ENCODE assay signal across 16 cellular contexts in genomic region chr6:170093658-170094596, GRCh38.
DNase-seq lines count a peak whose midpoint lies in the region; ATAC-seq, FAIRE-seq and TF ChIP-seq lines count a peak whose summit lies in the region.
"Had no signal": no experiment of that assay in that cellular context is flagged by ENCODE, and none has a peak within 500 bp of the region (broad histone marks: within the 10 kb centered on the region; RNA-seq: fewer than 3 reads in every experiment).

No MANE protein-coding gene starts in this region.

- BruUV-seq in HepG2 (replicated peaks; lab: Mats Ljungman, UMichigan) = no TSS peak

- H3K4me1 Mint-ChIP-seq in activated CD4-positive, alpha-beta memory T cell treated with anti-CD3 and anti-CD28 coated beads for 36 hours (ENCODE audit: low read depth) = peaks cover 17% of the 10 kb centered on the region

- no peaks in the 10 kb centered on the region for H3K79me2 ChIP-seq in HepG2 (ENCODE audit: insufficient read depth, low read length)
- H3K79me2 ChIP-seq: hepatocyte had no signal

- H3K4me1 ChIP-seq in HepG2 (ENCODE audit: insufficient read depth, low read length) = no peaks in the 10 kb centered on the region
- H3K4me1 ChIP-seq in spleen = peaks cover 8 to 22% (median 16%) of the 10 kb centered on the region in 6 donors

- no peak overlapping the region for H3K27ac ChIP-seq in HepG2 (ENCODE audit: extremely low read length, insufficient read depth, low read length)
- no peak overlapping the region for H3K27ac ChIP-seq in spleen
- no peak overlapping the region for H3K27ac ChIP-seq in substantia nigra (ENCODE audit: low read depth, low read length, poor library complexity, severe bottlenecking)
- H3K27ac ChIP-seq: hepatocyte, neutrophil, tibial nerve had no signal

- H3K36me3 ChIP-seq in H7 (replicated peaks; ENCODE audit: control insufficient read depth, insufficient read depth, low read length) = no peaks in the 10 kb centered on the region
- no peaks in the 10 kb centered on the region for H3K36me3 ChIP-seq in HepG2 (replicated peaks in 1 of 2; ENCODE audit: control insufficient read depth in 1 of 2, insufficient read depth in 2 of 2, low read length in 2 of 2)
- no peaks in the 10 kb centered on the region for H3K36me3 ChIP-seq in spleen
- H3K36me3 ChIP-seq: neutrophil, tibial nerve had no signal

- peaks cover 11% of the 10 kb centered on the region for H3K27me3 Mint-ChIP-seq in activated CD4-positive, alpha-beta memory T cell treated with anti-CD3 and anti-CD28 coated beads for 36 hours

- no peaks in the 10 kb centered on the region for H3K9me3 Mint-ChIP-seq in activated CD4-positive, alpha-beta memory T cell treated with anti-CD3 and anti-CD28 coated beads for 36 hours

- no peak overlapping the region for H3K4me3 Mint-ChIP-seq in activated CD4-positive, alpha-beta memory T cell treated with anti-CD3 and anti-CD28 coated beads for 36 hours
- H3K4me3 Mint-ChIP-seq: activated CD8-positive, alpha-beta T cell treated with anti-CD3 and anti-CD28 coated beads, Interleukin-2, amount 10 ng/mL, durations not matched to agents 7 days and 5 days had no signal

- POLR2A ChIA-PET in activated CD4-positive, alpha-beta memory T cell treated with anti-CD3 and anti-CD28 coated beads for 36 hours (lab: Charles Lee) = no interaction called here
- POLR2A ChIA-PET in HepG2 (lab: Yijun Ruan, JAX) = no interaction called here

- TF ChIP-seq POLR2A in HepG2 (IDR thresholded peaks at IDR 0.05; ENCODE audit: insufficient read depth in 1 of 2, low read depth in 2 of 2, low read length in 2 of 2) (no peak), spleen (IDR thresholded peaks at IDR 0.05) (no peak)

- TF ChIP-seq CTCF in HepG2 (CRISPR knock-in tag; IDR thresholded peaks at IDR 0.05) = no peak
- no peak for TF ChIP-seq CTCF in spleen (IDR thresholded peaks at IDR 0.05 in 8 of 11, conservative IDR thresholded peaks at IDR 0.05 in 3 of 11)

- no peak overlapping the region for H3K27ac Mint-ChIP-seq in activated CD4-positive, alpha-beta memory T cell treated with anti-CD3 and anti-CD28 coated beads for 36 hours

- no peak overlapping the region for H2AFZ ChIP-seq in HepG2 (ENCODE audit: low read length)
- H2AFZ ChIP-seq: hepatocyte had no signal

- CTCF ChIA-PET in activated CD4-positive, alpha-beta memory T cell treated with anti-CD3 and anti-CD28 coated beads for 36 hours (lab: Charles Lee) = no interaction called here
- CTCF ChIA-PET in HepG2 (lab: Yijun Ruan, JAX; ENCODE audit: low intra/inter-chr PET ratio, low total read pairs) = no interaction called here

- no peaks in the 10 kb centered on the region; the same call in 1 of the 2 replicates for H4K20me1 ChIP-seq in HepG2 (ENCODE audit: insufficient read depth, low read length)

- intact Hi-C loops in activated CD4-positive, alpha-beta memory T cell treated with anti-CD3 and anti-CD28 coated beads for 36 hours (cut with micrococcal nuclease) = no loop called here
- intact Hi-C loops in HepG2 (cut with micrococcal nuclease; ENCODE audit: unreplicated experiment) = no loop called here
- intact Hi-C loops in spleen (cut with DNase I; ENCODE audit: low total_unique reads) = no loop called here

- DNase-seq in H7 (peak; percentile 41), HepG2 (ENCODE audit: low spot score) (no peak), spleen (peak; percentile 76), substantia nigra (lab: John Stamatoyannopoulos, UW) (no peak), NCI-H748 (lab: John Stamatoyannopoulos, UW; ENCODE audit: unreplicated experiment) (no peak)
- DNase-seq in activated CD4-positive, alpha-beta memory T cell treated with anti-CD3 and anti-CD28 coated beads for 36 hours = peak; percentile 7
- DNase-seq: activated CD8-positive, alpha-beta T cell treated with anti-CD3 and anti-CD28 coated beads, Interleukin-2, amount 10 ng/mL, durations not matched to agents 7 days and 5 days; activated gamma-delta T cell treated with Interleukin-2 at 50 U/mL for 16 hours; GOT3; NCI-H1092 treated with DMSO at 0.1 percent for 48 hours had no signal

- in situ Hi-C loops in HepG2 (cut with HindIII; ENCODE audit: extremely low pct_ligation_motif_present, low pct_unique_long_range_greater_than_20kb) = no loop called here

- no peak for TF ChIP-seq EP300 in HepG2 (IDR thresholded peaks at IDR 0.05; ENCODE audit: low read depth in 2 of 2, low read length in 2 of 2)
- no peak for TF ChIP-seq EP300 in HepG2 (CRISPR knock-in tag; IDR thresholded peaks at IDR 0.05; ENCODE audit: borderline replicate concordance)

- no peak overlapping the region for H3K4me2 ChIP-seq in HepG2 (ENCODE audit: low read depth, low read length)
- H3K4me2 ChIP-seq: hepatocyte had no signal

- ATAC-seq in HepG2 = peak; percentile 7; the same call in 2 of the 3 replicates
- ATAC-seq in HG03378 (IDR thresholded peaks at IDR 0.05; ENCODE audit: unreplicated experiment) = no peak
- no peak for ATAC-seq in GM19455 (IDR thresholded peaks at IDR 0.05; ENCODE audit: unreplicated experiment)
- ATAC-seq: activated CD8-positive, alpha-beta T cell treated with anti-CD3 and anti-CD28 coated beads, Interleukin-2, amount 10 ng/mL, durations not matched to agents 7 days and 5 days had no signal

- TF ChIP-seq RAD21 in HepG2 (CRISPR knock-in tag; IDR thresholded peaks at IDR 0.05) = no peak

- peaks cover 1% of the 10 kb centered on the region for H3K36me3 Mint-ChIP-seq in activated CD4-positive, alpha-beta memory T cell treated with anti-CD3 and anti-CD28 coated beads for 36 hours

- H3K9me3 ChIP-seq in HepG2 (ENCODE audit: low read length) (no peaks in the 10 kb centered on the region), spleen (no peaks in the 10 kb centered on the region)
- H3K9me3 ChIP-seq: neutrophil, tibial nerve had no signal

- H3K27me3 ChIP-seq in H7 (ENCODE audit: control insufficient read depth, insufficient read depth, low read length) (no peaks in the 10 kb centered on the region), HepG2 (ENCODE audit: control insufficient read depth in 1 of 2, insufficient read depth in 2 of 2, low read length in 2 of 2) (peaks cover 22 to 97% of the 10 kb centered on the region in 2 experiments; a peak in 4 of 5 replicates), spleen (replicated peaks in 1 of 7) (peaks cover 0 to 39% (median 8%) of the 10 kb centered on the region in 7 donors)
- H3K27me3 ChIP-seq: hepatocyte had no signal

- H3K4me3 ChIP-seq in H7 (ENCODE audit: insufficient read depth, low read depth, low read length) (no peak overlapping the region), HepG2 (replicated peaks in 1 of 3; ENCODE audit: insufficient read depth in 1 of 3, low read depth in 2 of 3, low read length in 3 of 3) (no peak overlapping the region), spleen (no peak overlapping the region)
- H3K4me3 ChIP-seq: hepatocyte, tibial nerve had no signal

- 43% methylated on average over 28 of the region's 37 CpGs for WGBS in HepG2 (ENCODE audit: low lambda C conversion rate)
- 86 to 95% (median 91%) methylated on average over 29 to 37 of the region's 37 CpGs for WGBS in spleen, 5 donors

- H3K9ac ChIP-seq in HepG2 (ENCODE audit: insufficient read depth, low read depth, low read length) = no peak overlapping the region

- no peak for FAIRE-seq in HepG2 (lab: Jason Lieb, UNC)
- FAIRE-seq: endometrium had no signal

TF ChIP-seq in HepG2, 621 proteins besides CTCF, POLR2A, EP300 and RAD21:
- no peak for TF ChIP-seq ZNF354B (CRISPR knock-in tag; IDR thresholded peaks at IDR 0.05)
- no peak for TF ChIP-seq ZNF652 (CRISPR knock-in tag; IDR thresholded peaks at IDR 0.05; ENCODE audit: borderline replicate concordance, low read depth)
- TF ChIP-seq MAFF (IDR thresholded peaks at IDR 0.05; ENCODE audit: low read depth, low read length) = no peak
- TF ChIP-seq HDAC6 (IDR thresholded peaks at IDR 0.05; ENCODE audit: low read depth, low read length) = no peak
- TF ChIP-seq ISL2 (CRISPR knock-in tag; IDR thresholded peaks at IDR 0.05) = no peak
- TF ChIP-seq CBFB (CRISPR knock-in tag; IDR thresholded peaks at IDR 0.05) = no peak

Comparison
In these comparisons a context has a peak if more than half of its experiments do, and no peak if none do; other contexts are left out.
1. DNase-seq: peak in H7 (single experiment), activated CD4-positive, alpha-beta memory T cell treated with anti-CD3 and anti-CD28 coated beads for 36 hours (single experiment) and spleen (single experiment); none in HepG2 (single experiment), substantia nigra (0 of 49) and NCI-H748 (single experiment).